In genomic region chr6:24940311-24940917, GRCh38 we compare ENCODE assay signal across 15 cellular contexts. TPM values are rescaled to one million over a fixed set of nuclear protein-coding genes. Genes with fewer than 3 reads are reported as not detected.
A peak's percentile ranks its signal among the peaks of the same experiment; 100 is the strongest.
DNase-seq lines count a peak whose midpoint lies in the region; ATAC-seq and TF ChIP-seq lines count a peak whose summit lies in the region.
"Had no signal": no experiment of that assay in that cellular context is flagged by ENCODE, and none has a peak within 500 bp of the region (broad histone marks: within the 10 kb centered on the region; RNA-seq: fewer than 3 reads in every experiment).

No MANE protein-coding gene starts in this region.

- TF ChIP-seq CTCF in CD4-positive, alpha-beta T cell (IDR thresholded peaks at IDR 0.05), result no peak
- TF ChIP-seq CTCF in tibial artery (IDR thresholded peaks at IDR 0.05), result no peak

- peak overlapping the region; percentile 45 to 85 (median 54) for H3K4me2 ChIP-seq in BLaER1 treated with 17β-estradiol and CSF1 and Interleukin-3, amounts not matched to agents 10 nM and 100 nM

- CTCF ChIA-PET in CD4-positive, alpha-beta T cell (lab: Charles Lee), result interaction anchor here (1.0 to 8.0 kb wide), 5 partner anchors 12 to 87 kb away, joined by 3 to 180 read pairs (median 6); no protein-coding TSS in a partner anchor

- peaks cover 29 to 64% (median 43%) of the 10 kb centered on the region in 10 experiments for H3K4me1 ChIP-seq in BLaER1 treated with 17β-estradiol and CSF1 and Interleukin-3, amounts not matched to agents 10 nM and 100 nM
- no peaks in the 10 kb centered on the region for H3K4me1 ChIP-seq in tibial artery
- H3K4me1 ChIP-seq: vagina had no signal

- no peaks in the 10 kb centered on the region for H3K27me3 Mint-ChIP-seq in CD4-positive, alpha-beta T cell
- H3K27me3 Mint-ChIP-seq in activated naive CD8-positive, alpha-beta T cell treated with anti-CD3 and anti-CD28 coated beads, Interleukin-2, amount 10 ng/mL, durations not matched to agents 7 days and 5 days, result no peaks in the 10 kb centered on the region

- H3K9me3 ChIP-seq in BLaER1 treated with 17β-estradiol and CSF1 and Interleukin-3, amounts not matched to agents 10 nM and 100 nM (replicated peaks in 1 of 11), result peaks cover 22 to 41% (median 35%) of the 10 kb centered on the region in 11 experiments
- peaks cover 20% of the 10 kb centered on the region for H3K9me3 ChIP-seq in CD4-positive, alpha-beta T cell (ENCODE audit: control insufficient read depth, low read length)
- peaks cover 0 to 15% (median 15%) of the 10 kb centered on the region in 3 donors for H3K9me3 ChIP-seq in tibial artery
- H3K9me3 ChIP-seq: vagina had no signal

- peak overlapping the region; percentile 34 for H3K4me3 Mint-ChIP-seq in CD4-positive, alpha-beta T cell
- peak overlapping the region; percentile 71 for H3K4me3 Mint-ChIP-seq in activated naive CD8-positive, alpha-beta T cell treated with anti-CD3 and anti-CD28 coated beads, Interleukin-2, amount 10 ng/mL, durations not matched to agents 7 days and 5 days
- H3K4me3 Mint-ChIP-seq: endodermal cell had no signal

- H3K4me1 Mint-ChIP-seq in CD4-positive, alpha-beta T cell (ENCODE audit: low read depth), result peaks cover 82% of the 10 kb centered on the region
- peaks cover 56% of the 10 kb centered on the region for H3K4me1 Mint-ChIP-seq in activated naive CD8-positive, alpha-beta T cell treated with anti-CD3 and anti-CD28 coated beads, Interleukin-2, amount 10 ng/mL, durations not matched to agents 7 days and 5 days

- H3K4me3 ChIP-seq in BLaER1 treated with 17β-estradiol and CSF1 and Interleukin-3, amounts not matched to agents 10 nM and 100 nM, result peak overlapping the region in 1 of 10 experiments; percentile 8; a peak in 1 of 20 replicates
- no peak overlapping the region for H3K4me3 ChIP-seq in tibial artery
- H3K4me3 ChIP-seq: Peyer's patch, vagina had no signal

- DNase-seq in CD4-positive, alpha-beta T cell, result no peak
- DNase-seq in NAMALWA (ENCODE audit: low spot score) (peak; percentile 34), tibial artery (no peak), NCI-H69 (lab: John Stamatoyannopoulos, UW) (no peak)
- DNase-seq in activated naive CD8-positive, alpha-beta T cell treated with anti-CD3 and anti-CD28 coated beads, Interleukin-2, amount 10 ng/mL, durations not matched to agents 7 days and 5 days, result no peak
- DNase-seq: activated CD4-positive, alpha-beta T cell treated with anti-CD3 and anti-CD28 coated beads for 4 hours; caudate nucleus; endodermal cell; NCI-H1436; NCI-H446; Peyer's patch had no signal

- H3K36me3 Mint-ChIP-seq in CD4-positive, alpha-beta T cell (ENCODE audit: low read depth), result peaks cover 59% of the 10 kb centered on the region
- peaks cover 42% of the 10 kb centered on the region for H3K36me3 Mint-ChIP-seq in activated naive CD8-positive, alpha-beta T cell treated with anti-CD3 and anti-CD28 coated beads, Interleukin-2, amount 10 ng/mL, durations not matched to agents 7 days and 5 days

- intact Hi-C loops in CD4-positive, alpha-beta T cell (cut with DNase I, micrococcal nuclease), result no loop called here
- intact Hi-C loops in tibial artery (cut with DNase I; ENCODE audit: low total_unique reads), result no loop called here

- no peak for ATAC-seq in CD4-positive, alpha-beta T cell (ENCODE audit: poor library complexity)
- ATAC-seq in activated naive CD8-positive, alpha-beta T cell treated with anti-CD3 and anti-CD28 coated beads, Interleukin-2, amount 10 ng/mL, durations not matched to agents 7 days and 5 days (ENCODE audit: low read depth), result no peak
- no peak for ATAC-seq in GM21360 (IDR thresholded peaks at IDR 0.05; ENCODE audit: unreplicated experiment)

- H3K9ac ChIP-seq in BLaER1 treated with 17β-estradiol and CSF1 and Interleukin-3, amounts not matched to agents 10 nM and 100 nM, result peak overlapping the region in 2 of 11 experiments; percentile 23 to 38; a peak in 4 of 22 replicates

- peaks cover 0 to 9% (median 0%) of the 10 kb centered on the region in 11 experiments; a peak in 7 of 22 replicates for H3K36me3 ChIP-seq in BLaER1 treated with 17β-estradiol and CSF1 and Interleukin-3, amounts not matched to agents 10 nM and 100 nM
- H3K36me3 ChIP-seq in tibial artery, result peaks cover 0 to 4% (median 0%) of the 10 kb centered on the region in 3 donors
- H3K36me3 ChIP-seq: Peyer's patch, vagina had no signal

- H3K27ac Mint-ChIP-seq in CD4-positive, alpha-beta T cell, result peak overlapping the region; percentile 97
- peak overlapping the region; percentile 67 for H3K27ac Mint-ChIP-seq in activated naive CD8-positive, alpha-beta T cell treated with anti-CD3 and anti-CD28 coated beads, Interleukin-2, amount 10 ng/mL, durations not matched to agents 7 days and 5 days
- H3K27ac Mint-ChIP-seq: endodermal cell had no signal

- H3K9me3 Mint-ChIP-seq in CD4-positive, alpha-beta T cell, result peaks cover 9% of the 10 kb centered on the region
- peaks cover 15% of the 10 kb centered on the region for H3K9me3 Mint-ChIP-seq in activated naive CD8-positive, alpha-beta T cell treated with anti-CD3 and anti-CD28 coated beads, Interleukin-2, amount 10 ng/mL, durations not matched to agents 7 days and 5 days

- H3K27ac ChIP-seq in BLaER1 treated with 17β-estradiol and CSF1 and Interleukin-3, amounts not matched to agents 10 nM and 100 nM, result peak overlapping the region in 5 of 11 experiments; percentile 4 to 69 (median 45); a peak in 10 of 22 replicates
- no peak overlapping the region for H3K27ac ChIP-seq in CD4-positive, alpha-beta T cell (ENCODE audit: low read depth, low read length)
- H3K27ac ChIP-seq in tibial artery, result no peak overlapping the region
- H3K27ac ChIP-seq: C4-2B, vagina had no signal

- no peaks in the 10 kb centered on the region for H4K20me1 ChIP-seq in BLaER1 treated with 17β-estradiol and CSF1 and Interleukin-3, amounts not matched to agents 10 nM and 100 nM

- POLR2A ChIA-PET in CD4-positive, alpha-beta T cell (lab: Charles Lee), result interaction anchor here (19.0 kb wide), 1 partner anchor 17 kb away, joined by 1043 read pairs; no protein-coding TSS in a partner anchor
- POLR2A ChIA-PET in activated naive CD8-positive, alpha-beta T cell treated with anti-CD3 and anti-CD28 coated beads, Interleukin-2, amount 10 ng/mL, durations not matched to agents 7 days and 5 days (lab: Charles Lee), result interaction anchor here (0.6 kb wide), 1 partner anchor 130 kb away, joined by 3 read pairs; no protein-coding TSS in a partner anchor

- H3K27me3 ChIP-seq in BLaER1 treated with 17β-estradiol and CSF1 and Interleukin-3, amounts not matched to agents 10 nM and 100 nM, result no peaks in the 10 kb centered on the region
- no peaks in the 10 kb centered on the region for H3K27me3 ChIP-seq in CD4-positive, alpha-beta T cell (ENCODE audit: control insufficient read depth, insufficient read depth, low read length)
- H3K27me3 ChIP-seq in tibial artery, result no peaks in the 10 kb centered on the region
- H3K27me3 ChIP-seq: Peyer's patch, vagina had no signal

RNA-seq across cellular contexts. Expression of gene RIPOR2, which starts 4.7 kb away (rescaled TPM):
- total RNA-seq in CD4-positive, alpha-beta T cell, result 100 to 1,000 TPM; 123 to 129 TPM
- total RNA-seq in activated naive CD8-positive, alpha-beta T cell treated with anti-CD3 and anti-CD28 coated beads, Interleukin-2, amount 10 ng/mL, durations not matched to agents 7 days and 5 days, result 100 to 1,000 TPM; 181 to 195 TPM
